In the genomic region with DNA sequence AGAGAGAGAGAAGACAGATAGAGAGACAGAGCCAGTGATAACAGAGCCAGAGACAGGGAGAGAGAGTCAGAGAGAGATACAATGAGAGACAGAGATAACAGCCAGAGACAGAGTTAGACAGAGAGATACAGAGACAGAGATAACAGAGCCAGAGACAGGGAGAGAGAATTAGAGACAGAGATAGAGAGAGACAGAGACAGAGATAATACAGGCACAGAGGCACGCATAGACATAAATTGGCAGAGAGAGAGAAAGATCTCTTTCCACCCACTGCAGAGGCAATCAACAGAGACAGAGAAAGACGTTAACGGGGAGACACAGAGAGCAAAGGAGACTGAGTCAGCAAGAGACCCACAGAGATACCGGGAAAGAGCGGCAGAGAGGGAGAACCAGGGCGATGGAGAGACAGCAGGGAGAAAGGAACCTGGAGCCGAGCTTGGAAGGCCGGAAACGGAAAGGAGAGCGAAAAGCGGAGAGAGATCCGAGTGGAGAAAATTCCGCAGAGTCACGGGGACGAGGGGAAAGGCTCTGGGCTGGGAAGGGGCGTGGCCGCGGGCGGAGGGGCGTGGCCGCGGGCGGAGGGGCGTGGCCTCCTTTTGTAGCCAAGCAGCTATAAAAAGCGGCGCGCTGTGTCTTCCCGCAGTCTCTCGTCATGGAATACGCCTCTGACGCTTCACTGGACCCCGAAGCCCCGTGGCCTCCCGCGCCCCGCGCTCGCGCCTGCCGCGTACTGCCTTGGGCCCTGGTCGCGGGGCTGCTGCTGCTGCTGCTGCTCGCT, we compare ENCODE assay signal across 1 cellular context.
A peak's percentile ranks its signal among the peaks of the same experiment; 100 is the strongest.
TF ChIP-seq lines count a peak whose summit lies in the region.

A gene with protein sequence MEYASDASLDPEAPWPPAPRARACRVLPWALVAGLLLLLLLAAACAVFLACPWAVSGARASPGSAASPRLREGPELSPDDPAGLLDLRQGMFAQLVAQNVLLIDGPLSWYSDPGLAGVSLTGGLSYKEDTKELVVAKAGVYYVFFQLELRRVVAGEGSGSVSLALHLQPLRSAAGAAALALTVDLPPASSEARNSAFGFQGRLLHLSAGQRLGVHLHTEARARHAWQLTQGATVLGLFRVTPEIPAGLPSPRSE (plus strand): TSS at position 642 of the 778 bp plus-strand sequence. CDS start 11 bp downstream, at position 653.

TF ChIP-seq in GM12878, 131 proteins besides CTCF, POLR2A, EP300 and RAD21 (continued from another document):
- TF ChIP-seq, protein P1, sequence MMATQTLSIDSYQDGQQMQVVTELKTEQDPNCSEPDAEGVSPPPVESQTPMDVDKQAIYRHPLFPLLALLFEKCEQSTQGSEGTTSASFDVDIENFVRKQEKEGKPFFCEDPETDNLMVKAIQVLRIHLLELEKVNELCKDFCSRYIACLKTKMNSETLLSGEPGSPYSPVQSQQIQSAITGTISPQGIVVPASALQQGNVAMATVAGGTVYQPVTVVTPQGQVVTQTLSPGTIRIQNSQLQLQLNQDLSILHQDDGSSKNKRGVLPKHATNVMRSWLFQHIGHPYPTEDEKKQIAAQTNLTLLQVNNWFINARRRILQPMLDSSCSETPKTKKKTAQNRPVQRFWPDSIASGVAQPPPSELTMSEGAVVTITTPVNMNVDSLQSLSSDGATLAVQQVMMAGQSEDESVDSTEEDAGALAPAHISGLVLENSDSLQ (IDR thresholded peaks at IDR 0.05) = 0 out of 2 replicates have a peak, but pooled peaks have one; percentile 29
- TF ChIP-seq, protein P2, sequence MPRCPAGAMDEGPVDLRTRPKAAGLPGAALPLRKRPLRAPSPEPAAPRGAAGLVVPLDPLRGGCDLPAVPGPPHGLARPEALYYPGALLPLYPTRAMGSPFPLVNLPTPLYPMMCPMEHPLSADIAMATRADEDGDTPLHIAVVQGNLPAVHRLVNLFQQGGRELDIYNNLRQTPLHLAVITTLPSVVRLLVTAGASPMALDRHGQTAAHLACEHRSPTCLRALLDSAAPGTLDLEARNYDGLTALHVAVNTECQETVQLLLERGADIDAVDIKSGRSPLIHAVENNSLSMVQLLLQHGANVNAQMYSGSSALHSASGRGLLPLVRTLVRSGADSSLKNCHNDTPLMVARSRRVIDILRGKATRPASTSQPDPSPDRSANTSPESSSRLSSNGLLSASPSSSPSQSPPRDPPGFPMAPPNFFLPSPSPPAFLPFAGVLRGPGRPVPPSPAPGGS (IDR thresholded peaks at IDR 0.05; ENCODE audit: borderline replicate concordance, insufficient read depth, low read depth, low read length, poor library complexity, severe bottlenecking) = peak; percentile 40
- TF ChIP-seq RAD51 (IDR thresholded peaks at IDR 0.05) (peak; percentile 75), BRCA1 (IDR thresholded peaks at IDR 0.05; ENCODE audit: low read depth, low read length) (no peak), ATF7 (IDR thresholded peaks at IDR 0.05; ENCODE audit: low read depth) (peak; percentile 42; the same call in 1 of the 2 replicates), SMC3 (IDR thresholded peaks at IDR 0.05; ENCODE audit: borderline replicate concordance, low read length) (peak; percentile 13; the same call in 1 of the 2 replicates), POLR2AphosphoS2 (IDR thresholded peaks at IDR 0.05; ENCODE audit: low read depth, low read length) (peak; percentile 99), CBX3 (IDR thresholded peaks at IDR 0.05; ENCODE audit: borderline replicate concordance, low read depth) (no peak), TAF1 (IDR thresholded peaks at IDR 0.05; ENCODE audit: borderline replicate concordance, low read depth, low read length) (peak; percentile 98), TBL1XR1 (IDR thresholded peaks at IDR 0.05; ENCODE audit: low read depth, low read length) (no peak; the same call in 1 of the 2 replicates)
- TF ChIP-seq, protein P3, sequence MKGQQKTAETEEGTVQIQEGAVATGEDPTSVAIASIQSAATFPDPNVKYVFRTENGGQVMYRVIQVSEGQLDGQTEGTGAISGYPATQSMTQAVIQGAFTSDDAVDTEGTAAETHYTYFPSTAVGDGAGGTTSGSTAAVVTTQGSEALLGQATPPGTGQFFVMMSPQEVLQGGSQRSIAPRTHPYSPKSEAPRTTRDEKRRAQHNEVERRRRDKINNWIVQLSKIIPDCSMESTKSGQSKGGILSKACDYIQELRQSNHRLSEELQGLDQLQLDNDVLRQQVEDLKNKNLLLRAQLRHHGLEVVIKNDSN (IDR thresholded peaks at IDR 0.05; ENCODE audit: borderline replicate concordance, extremely low read length, insufficient read depth, low read depth, low read length) = no peak
